In genomic region chr7:93036807-93037206, GRCh38 we compare ENCODE assay signal across 9 cellular contexts.
A peak's percentile ranks its signal among the peaks of the same experiment; 100 is the strongest.
DNase-seq lines count a peak whose midpoint lies in the region; ATAC-seq and TF ChIP-seq lines count a peak whose summit lies in the region.
"Had no signal": no experiment of that assay in that cellular context is flagged by ENCODE, and none has a peak within 500 bp of the region (broad histone marks: within the 10 kb centered on the region; RNA-seq: fewer than 3 reads in every experiment).

No MANE protein-coding gene starts in this region.

- no peak overlapping the region for H3K4me3 ChIP-seq in DND-41 (ENCODE audit: low read depth in 1 of 2, low read length in 2 of 2)

- H2AFZ ChIP-seq in DND-41 (ENCODE audit: low read depth, low read length) = no peak overlapping the region

- no peaks in the 10 kb centered on the region for H3K79me2 ChIP-seq in DND-41 (ENCODE audit: insufficient read depth, low read length)

- H3K36me3 ChIP-seq in DND-41 (ENCODE audit: insufficient read depth, low read length) = no peaks in the 10 kb centered on the region

- TF ChIP-seq CTCF in DND-41 (IDR thresholded peaks at IDR 0.05; ENCODE audit: borderline replicate concordance, extremely low read depth, low read length, poor library complexity, severe bottlenecking) = no peak

- no peaks in the 10 kb centered on the region for H3K27me3 Mint-ChIP-seq in activated T-cell treated with anti-CD3 and anti-CD28 coated beads, Interleukin-2, amount 50 U/mL, for 24 hours

- no peak overlapping the region for H3K4me2 ChIP-seq in DND-41 (ENCODE audit: insufficient read depth, low read length)

- peaks cover 20% of the 10 kb centered on the region for H3K4me1 Mint-ChIP-seq in activated T-cell treated with anti-CD3 and anti-CD28 coated beads, Interleukin-2, amount 50 U/mL, for 24 hours (ENCODE audit: low read depth)

- peaks cover 14% of the 10 kb centered on the region for H3K9me3 Mint-ChIP-seq in activated T-cell treated with anti-CD3 and anti-CD28 coated beads, Interleukin-2, amount 50 U/mL, for 24 hours

- no peaks in the 10 kb centered on the region for H3K9me3 ChIP-seq in DND-41 (ENCODE audit: insufficient read depth, low read length, severe bottlenecking)

- H3K27ac Mint-ChIP-seq in activated T-cell treated with anti-CD3 and anti-CD28 coated beads, Interleukin-2, amount 50 U/mL, for 24 hours = peak overlapping the region; percentile 90

- no peak overlapping the region for H3K27ac ChIP-seq in DND-41 (ENCODE audit: low read length)

- H3K4me1 ChIP-seq in DND-41 (ENCODE audit: insufficient read depth, low read length) = no peaks in the 10 kb centered on the region

- H3K9ac ChIP-seq in DND-41 (ENCODE audit: low read depth, low read length) = no peak overlapping the region

- ATAC-seq in DND-41 (ENCODE audit: insufficient read depth, low read depth) = peak; percentile 54; the same call in 2 of the 3 replicates
- peak; percentile 94 for ATAC-seq in HG03039 (IDR thresholded peaks at IDR 0.05; ENCODE audit: unreplicated experiment)

- no peaks in the 10 kb centered on the region for H3K27me3 ChIP-seq in DND-41 (ENCODE audit: insufficient read depth, low read length, poor library complexity)

- H4K20me1 ChIP-seq in DND-41 (ENCODE audit: insufficient read depth, low read length) = no peaks in the 10 kb centered on the region

- no peak overlapping the region for H3K4me3 Mint-ChIP-seq in activated T-cell treated with anti-CD3 and anti-CD28 coated beads, Interleukin-2, amount 50 U/mL, for 24 hours

- H3K36me3 Mint-ChIP-seq in activated T-cell treated with anti-CD3 and anti-CD28 coated beads, Interleukin-2, amount 50 U/mL, for 24 hours (ENCODE audit: low read depth) = no peaks in the 10 kb centered on the region

- DNase-seq in DND-41 (no peak), GM19238 (ENCODE audit: insufficient read length, low spot score) (peak; percentile 12), NCI-H524 treated with DMSO at 0.1 percent for 48 hours (lab: John Stamatoyannopoulos, UW) (no peak), MV-4-11 (lab: John Stamatoyannopoulos, UW) (no peak), 8988T (no peak), NCI-H146 (lab: John Stamatoyannopoulos, UW) (no peak)
- DNase-seq in activated T-cell treated with anti-CD3 and anti-CD28 coated beads, Interleukin-2, amount 50 U/mL, for 24 hours = no peak
- DNase-seq: midbrain had no signal
